In the genomic region with DNA sequence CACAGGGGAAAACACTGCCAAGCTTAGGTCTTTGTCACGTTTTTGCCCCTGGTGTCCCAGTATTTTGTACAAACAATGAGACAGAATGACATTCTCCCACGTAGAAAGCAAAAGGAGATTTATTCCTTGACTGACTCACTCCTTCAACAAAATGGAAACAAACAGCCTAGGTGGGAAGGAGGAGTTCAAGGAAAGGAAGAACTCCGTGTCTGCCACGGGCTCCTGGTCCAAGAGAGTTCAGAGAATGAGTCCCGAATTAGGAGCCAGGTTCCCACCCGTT, we compare ENCODE assay signal across 21 cellular contexts. TPM values are rescaled to one million over a fixed set of nuclear protein-coding genes. Genes with fewer than 3 reads are reported as not detected.
DNase-seq lines count a peak whose midpoint lies in the region; ATAC-seq and TF ChIP-seq lines count a peak whose summit lies in the region.
"Had no signal": no experiment of that assay in that cellular context is flagged by ENCODE, and none has a peak within 500 bp of the region (broad histone marks: within the 10 kb centered on the region; RNA-seq: fewer than 3 reads in every experiment).

No MANE protein-coding gene starts in this region.

- peaks cover 73% of the 10 kb centered on the region for H3K4me1 Mint-ChIP-seq in activated T-helper 17 cell treated with anti-CD3 and anti-CD28 coated beads, Interleukin-2, amount 50 U/mL, for 72 hours

- no peak for TF ChIP-seq CTCF in A673 (conservative IDR thresholded peaks at IDR 0.05; ENCODE audit: low read depth, low read length)

- no peaks in the 10 kb centered on the region for H3K9me3 Mint-ChIP-seq in activated T-helper 17 cell treated with anti-CD3 and anti-CD28 coated beads, Interleukin-2, amount 50 U/mL, for 72 hours

- no peak for DNase-seq in A673 (ENCODE audit: low spot score)
- DNase-seq in left kidney (ENCODE audit: low read depth, low spot score), result peak; percentile 4
- no peak for DNase-seq in NCI-H2196 treated with DMSO at 0.1 percent for 48 hours (lab: John Stamatoyannopoulos, UW; ENCODE audit: unreplicated experiment)
- DNase-seq: activated CD4-positive, CD25-positive, alpha-beta regulatory T cell; activated effector memory CD4-positive, alpha-beta T cell treated with Interleukin-2 at 50 U/mL for 16 hours; esophagus squamous epithelium; GDM1; islet precursor cell; NCI-H1436; occipital lobe; PC-9; stimulated activated CD4-positive, alpha-beta T cell treated with anti-CD3 and anti-CD28 coated beads, Interleukin-1b, Interleukin-23, amount 100 ng/mL, for 48 hours; T-helper 17 cell had no signal

- H3K4me3 Mint-ChIP-seq in activated T-helper 17 cell treated with anti-CD3 and anti-CD28 coated beads, Interleukin-2, amount 50 U/mL, for 72 hours, result peak overlapping the region; percentile 89
- H3K4me3 Mint-ChIP-seq: T-helper 17 cell had no signal

- H3K36me3 Mint-ChIP-seq in activated T-helper 17 cell treated with anti-CD3 and anti-CD28 coated beads, Interleukin-2, amount 50 U/mL, for 72 hours (ENCODE audit: low read depth), result peaks cover 100% of the 10 kb centered on the region

- peaks cover 81% of the 10 kb centered on the region for H3K36me3 ChIP-seq in A673 (ENCODE audit: insufficient read depth, low read length, poor library complexity, severe bottlenecking)
- peaks cover 70% of the 10 kb centered on the region for H3K36me3 ChIP-seq in skeletal muscle satellite cell (ENCODE audit: insufficient read depth, low read length)
- H3K36me3 ChIP-seq: BLaER1, cardiac muscle cell had no signal

- no peak overlapping the region for H3K9ac ChIP-seq in skeletal muscle satellite cell (ENCODE audit: low read depth, low read length)
- H3K9ac ChIP-seq: BLaER1 had no signal

- no peak for ATAC-seq in activated T-helper 17 cell treated with anti-CD3 and anti-CD28 coated beads, Interleukin-2, amount 50 U/mL, for 72 hours (replicated peaks)
- ATAC-seq in GM21526 (IDR thresholded peaks at IDR 0.05; ENCODE audit: low FRiP score, unreplicated experiment) (no peak), HG03175 (IDR thresholded peaks at IDR 0.05; ENCODE audit: unreplicated experiment) (no peak), GM21381 (IDR thresholded peaks at IDR 0.05; ENCODE audit: unreplicated experiment) (no peak)
- ATAC-seq: T-helper 17 cell had no signal

- H3K4me1 ChIP-seq in A673 (ENCODE audit: insufficient read depth, low read length, poor library complexity, severe bottlenecking) (peaks cover 58% of the 10 kb centered on the region), skeletal muscle satellite cell (ENCODE audit: control insufficient read depth, insufficient read depth, low read length) (peaks cover 50% of the 10 kb centered on the region)

- H3K4me2 ChIP-seq in skeletal muscle satellite cell (ENCODE audit: low read length), result peak overlapping the region; percentile 38
- H3K4me2 ChIP-seq: BLaER1, PC-9 had no signal

- no peaks in the 10 kb centered on the region for H3K27me3 Mint-ChIP-seq in activated T-helper 17 cell treated with anti-CD3 and anti-CD28 coated beads, Interleukin-2, amount 50 U/mL, for 72 hours
- H3K27me3 Mint-ChIP-seq: T-helper 17 cell had no signal

- POLR2A ChIA-PET in A673 (lab: Charles Lee; ENCODE audit: low non-redundant PET), result no interaction called here

- peak overlapping the region; percentile 46 for H3K27ac Mint-ChIP-seq in activated T-helper 17 cell treated with anti-CD3 and anti-CD28 coated beads, Interleukin-2, amount 50 U/mL, for 72 hours
- H3K27ac Mint-ChIP-seq: T-helper 17 cell had no signal

- CTCF ChIA-PET in A673 (lab: Charles Lee), result no interaction called here

- H3K4me3 ChIP-seq in A673 (ENCODE audit: low read depth, low read length, poor library complexity, severe bottlenecking) (no peak overlapping the region), skeletal muscle satellite cell (ENCODE audit: low read length) (no peak overlapping the region)
- H3K4me3 ChIP-seq: BLaER1, cardiac muscle cell, PC-9, SJSA1 had no signal

- BruUV-seq in A673 (replicated peaks; lab: Mats Ljungman, UMichigan), result no TSS peak

- H3K9me3 ChIP-seq in A673 (ENCODE audit: low read depth, low read length, poor library complexity, severe bottlenecking), result no peaks in the 10 kb centered on the region
- H3K9me3 ChIP-seq in skeletal muscle satellite cell (replicated peaks; ENCODE audit: low read length), result no peaks in the 10 kb centered on the region
- H3K9me3 ChIP-seq: BLaER1, esophagus squamous epithelium, SJSA1 had no signal

- H3K27me3 ChIP-seq in A673 (replicated peaks; ENCODE audit: insufficient read depth, low read depth, low read length, poor library complexity) (no peaks in the 10 kb centered on the region), skeletal muscle satellite cell (ENCODE audit: control insufficient read depth, insufficient read depth, low read length) (no peaks in the 10 kb centered on the region)
- H3K27me3 ChIP-seq: esophagus squamous epithelium, SJSA1 had no signal

- H3K27ac ChIP-seq in A673 (ENCODE audit: low read depth, low read length, poor library complexity, severe bottlenecking), result peak overlapping the region; percentile 22
- H3K27ac ChIP-seq: BLaER1, cardiac muscle cell, PC-9, SJSA1 had no signal

- intact Hi-C loops in A673 (cut with micrococcal nuclease; ENCODE audit: unreplicated experiment), result no loop called here

RNA-seq across cellular contexts. Expression of a gene that starts 8.1 kb away (rescaled TPM):
- 90.4 and 98.1 TPM in 2 replicates for total RNA-seq in A673 (2021)
- total RNA-seq in activated T-helper 17 cell treated with anti-CD3 and anti-CD28 coated beads, Interleukin-2, amount 50 U/mL, for 72 hours, result 100 to 1,000 TPM in 1 of 2 donors, 10 to 100 TPM in 1; 94.9 to 131 TPM
- total RNA-seq in skeletal muscle satellite cell (2012; rRNA removed), result 22.8 and 29.9 TPM in 2 replicates
